Comparison of ENCODE assay signal across 26 cellular contexts in genomic region chr12:70854871-70855578, GRCh38.
"Had no signal": no experiment of that assay in that cellular context is flagged by ENCODE, and none has a peak within 500 bp of the region (broad histone marks: within the 10 kb centered on the region; RNA-seq: fewer than 3 reads in every experiment).

No MANE protein-coding gene starts in this region.

- H3K27ac ChIP-seq: adrenal gland, body of pancreas, VCaP had no signal

- H3K9me3 Mint-ChIP-seq: activated CD4-positive, alpha-beta memory T cell treated with anti-CD3 and anti-CD28 coated beads, Interleukin-2, amount 10 ng/mL, durations not matched to agents 7 days and 5 days; activated naive CD4-positive, alpha-beta T cell treated with anti-CD3 and anti-CD28 coated beads, Interleukin-2, amount 10 ng/mL, durations not matched to agents 7 days and 5 days; activated naive CD8-positive, alpha-beta T cell treated with anti-CD3 and anti-CD28 coated beads for 36 hours; activated T-cell treated with anti-CD3 and anti-CD28 coated beads, Interleukin-2, amount 50 U/mL, for 72 hours; activated T-helper 2 cell treated with anti-CD3 and anti-CD28 coated beads, Interferon-gamma antibody, Interleukin-2, Interleukin-4, amounts not matched to agents 10 μg/mL and 5 μg/mL and 100 μg/mL, durations not matched to agents 14 hours and 24 hours and 36 hours had no signal

- ATAC-seq: activated CD4-positive, alpha-beta T cell treated with anti-CD3 and anti-CD28 coated beads for 36 hours; activated T-cell treated with anti-CD3 and anti-CD28 coated beads, Interleukin-2, amount 50 U/mL, for 72 hours; body of pancreas had no signal

- H3K27ac Mint-ChIP-seq: activated CD4-positive, alpha-beta memory T cell treated with anti-CD3 and anti-CD28 coated beads, Interleukin-2, amount 10 ng/mL, durations not matched to agents 7 days and 5 days; activated CD4-positive, alpha-beta T cell treated with anti-CD3 and anti-CD28 coated beads for 36 hours; activated naive CD4-positive, alpha-beta T cell treated with anti-CD3 and anti-CD28 coated beads, Interleukin-2, amount 10 ng/mL, durations not matched to agents 7 days and 5 days; activated naive CD8-positive, alpha-beta T cell treated with anti-CD3 and anti-CD28 coated beads for 36 hours; activated T-cell treated with anti-CD3 and anti-CD28 coated beads, Interleukin-2, amount 50 U/mL, for 72 hours; activated T-helper 2 cell treated with anti-CD3 and anti-CD28 coated beads, Interferon-gamma antibody, Interleukin-2, Interleukin-4, amounts not matched to agents 10 μg/mL and 5 μg/mL and 100 μg/mL, durations not matched to agents 14 hours and 24 hours and 36 hours had no signal

- H3K4me1 Mint-ChIP-seq: activated CD4-positive, alpha-beta memory T cell treated with anti-CD3 and anti-CD28 coated beads, Interleukin-2, amount 10 ng/mL, durations not matched to agents 7 days and 5 days; activated CD4-positive, alpha-beta T cell treated with anti-CD3 and anti-CD28 coated beads for 36 hours; activated naive CD4-positive, alpha-beta T cell treated with anti-CD3 and anti-CD28 coated beads, Interleukin-2, amount 10 ng/mL, durations not matched to agents 7 days and 5 days; activated naive CD8-positive, alpha-beta T cell treated with anti-CD3 and anti-CD28 coated beads for 36 hours had no signal

- H3K36me3 ChIP-seq: adrenal gland, ascending aorta, MG63 had no signal

- H3K27me3 Mint-ChIP-seq: activated CD4-positive, alpha-beta memory T cell treated with anti-CD3 and anti-CD28 coated beads, Interleukin-2, amount 10 ng/mL, durations not matched to agents 7 days and 5 days; activated CD4-positive, alpha-beta T cell treated with anti-CD3 and anti-CD28 coated beads for 36 hours; activated naive CD4-positive, alpha-beta T cell treated with anti-CD3 and anti-CD28 coated beads, Interleukin-2, amount 10 ng/mL, durations not matched to agents 7 days and 5 days; activated naive CD8-positive, alpha-beta T cell treated with anti-CD3 and anti-CD28 coated beads for 36 hours had no signal

- H3K27me3 ChIP-seq: adrenal gland, ascending aorta, body of pancreas, MG63 had no signal

- H3K4me3 Mint-ChIP-seq: activated CD4-positive, alpha-beta memory T cell treated with anti-CD3 and anti-CD28 coated beads, Interleukin-2, amount 10 ng/mL, durations not matched to agents 7 days and 5 days; activated CD4-positive, alpha-beta T cell treated with anti-CD3 and anti-CD28 coated beads for 36 hours; activated naive CD4-positive, alpha-beta T cell treated with anti-CD3 and anti-CD28 coated beads, Interleukin-2, amount 10 ng/mL, durations not matched to agents 7 days and 5 days; activated naive CD8-positive, alpha-beta T cell treated with anti-CD3 and anti-CD28 coated beads for 36 hours; activated T-cell treated with anti-CD3 and anti-CD28 coated beads, Interleukin-2, amount 50 U/mL, for 72 hours had no signal

- H3K9me2 ChIP-seq: SK-N-SH had no signal

- H3K4me3 ChIP-seq: adrenal gland, ascending aorta, body of pancreas, MG63 had no signal

- H3K4me2 ChIP-seq: SK-N-SH had no signal

- H3K36me3 Mint-ChIP-seq: activated naive CD4-positive, alpha-beta T cell treated with anti-CD3 and anti-CD28 coated beads, Interleukin-2, amount 10 ng/mL, durations not matched to agents 7 days and 5 days; activated naive CD8-positive, alpha-beta T cell treated with anti-CD3 and anti-CD28 coated beads for 36 hours had no signal

- H3K9me3 ChIP-seq: adrenal gland, ascending aorta, body of pancreas, MG63, SK-N-SH had no signal

- H3K4me1 ChIP-seq: adrenal gland, body of pancreas had no signal

- H3K9ac ChIP-seq: SK-N-SH had no signal

- DNase-seq: activated CD4-positive, alpha-beta memory T cell treated with anti-CD3 and anti-CD28 coated beads, Interleukin-2, amount 10 ng/mL, durations not matched to agents 7 days and 5 days; activated CD4-positive, alpha-beta T cell treated with anti-CD3 and anti-CD28 coated beads for 36 hours; activated CD4-positive, alpha-beta T cell treated with anti-CD3 and anti-CD28 coated beads, Interleukin-2, amount 50 U/mL, for 1 hour; activated CD8-positive, alpha-beta memory T cell treated with anti-CD3 and anti-CD28 coated beads, Interleukin-2, amount 50 U/mL, for 4 hours; activated gamma-delta T cell treated with Interleukin-2 at 50 U/mL for 16 hours; activated naive CD4-positive, alpha-beta T cell treated with anti-CD3 and anti-CD28 coated beads, Interleukin-2, amount 10 ng/mL, durations not matched to agents 7 days and 5 days; activated naive CD8-positive, alpha-beta T cell treated with anti-CD3 and anti-CD28 coated beads for 36 hours; activated T-cell treated with anti-CD3 and anti-CD28 coated beads, Interleukin-2, amount 50 U/mL, for 72 hours; adrenal gland; body of pancreas; central memory CD4-positive, alpha-beta T cell; MG63; MV-4-11; NCI-H1092 treated with DMSO at 0.1 percent for 48 hours; NCI-H1417 treated with DMSO at 0.1 percent for 48 hours; NCI-H1694 treated with DMSO at 0.1 percent for 48 hours; NCI-H2029 treated with DMSO at 0.1 percent for 48 hours; NCI-H345; NCI-H510A; NCI-H526 treated with DMSO at 0.1 percent for 48 hours; NCI-H82; SK-N-SH; T-helper 1 cell had no signal
